23 cellular contexts compared by ENCODE assay signal in genomic region chr9:14487547-14488185, GRCh38.
"Had no signal": no experiment of that assay in that cellular context is flagged by ENCODE, and none has a peak within 500 bp of the region (broad histone marks: within the 10 kb centered on the region; RNA-seq: fewer than 3 reads in every experiment).

No MANE protein-coding gene starts in this region.

- H3K9me3 ChIP-seq: psoas muscle, right atrium auricular region, right lobe of liver, tibial nerve, upper lobe of left lung, vagina had no signal

- H3K4me1 Mint-ChIP-seq: immature natural killer cell; naive thymus-derived CD4-positive, alpha-beta T cell; stimulated activated memory B cell treated with anti-CD40 and anti-IgM and Interleukin-4, amounts not matched to agents 10 μg/mL and 1 μg/mL and 100 μg/mL, for 72 hours; stimulated activated naive CD8-positive, alpha-beta T cell treated with anti-CD3 and anti-CD28 coated beads, Interleukin-15, amount 100 ng/mL, for 72 hours had no signal

- H3K36me3 ChIP-seq: left ventricle myocardium inferior, right atrium auricular region, right lobe of liver, tibial nerve, upper lobe of left lung, vagina had no signal

- H3K79me2 ChIP-seq: parathyroid adenoma had no signal

- H3K4me2 ChIP-seq: smooth muscle cell had no signal

- H3K9me3 Mint-ChIP-seq: natural killer cell treated with Interleukin-12 subunit alpha and Interleukin-12 subunit beta and Interleukin-15 and Interleukin-18, amount 100 ng/mL, for 72 hours; stimulated activated naive CD8-positive, alpha-beta T cell treated with anti-CD3 and anti-CD28 coated beads, Interleukin-15, amount 100 ng/mL, for 72 hours had no signal

- H3K4me3 Mint-ChIP-seq: immature natural killer cell; mesothelial cell of epicardium; naive thymus-derived CD4-positive, alpha-beta T cell; natural killer cell treated with Interleukin-12 subunit alpha and Interleukin-12 subunit beta and Interleukin-15 and Interleukin-18, amount 100 ng/mL, for 72 hours; stimulated activated memory B cell treated with anti-CD40 and anti-IgM and Interleukin-4, amounts not matched to agents 10 μg/mL and 1 μg/mL and 100 μg/mL, for 72 hours; stimulated activated naive CD8-positive, alpha-beta T cell treated with anti-CD3 and anti-CD28 coated beads, Interleukin-15, amount 100 ng/mL, for 72 hours had no signal

- H3K36me3 Mint-ChIP-seq: immature natural killer cell; mesothelial cell of epicardium; naive thymus-derived CD4-positive, alpha-beta T cell; natural killer cell treated with Interleukin-12 subunit alpha and Interleukin-12 subunit beta and Interleukin-15 and Interleukin-18, amount 100 ng/mL, for 72 hours; stimulated activated memory B cell treated with anti-CD40 and anti-IgM and Interleukin-4, amounts not matched to agents 10 μg/mL and 1 μg/mL and 100 μg/mL, for 72 hours had no signal

- ATAC-seq: naive thymus-derived CD4-positive, alpha-beta T cell; natural killer cell treated with Interleukin-12 subunit alpha and Interleukin-12 subunit beta and Interleukin-15 and Interleukin-18, amount 100 ng/mL, for 72 hours; psoas muscle; right lobe of liver; stimulated activated naive CD8-positive, alpha-beta T cell treated with anti-CD3 and anti-CD28 coated beads, Interleukin-15, amount 100 ng/mL, for 72 hours had no signal

- DNase-seq: immature natural killer cell; left ventricle myocardium inferior; mesendoderm; naive thymus-derived CD4-positive, alpha-beta T cell; psoas muscle; right lobe of liver; stimulated activated CD4-positive, alpha-beta T cell treated with anti-CD3 and anti-CD28 coated beads, Interleukin-1b, Interleukin-23, amount 100 ng/mL, for 48 hours; stimulated activated CD4-positive, alpha-beta T cell treated with anti-CD3 and anti-CD28 coated beads, Interleukin-2, amount 100 ng/mL, for 48 hours; stimulated activated CD4-positive, alpha-beta T cell treated with anti-CD3 and anti-CD28 coated beads, Interleukin-4, amount 100 ng/mL, for 4 hours; stimulated activated CD8-positive, alpha-beta memory T cell treated with anti-CD3 and anti-CD28 coated beads, Interleukin-4, amount 100 ng/mL, for 48 hours; stimulated activated naive CD4-positive, alpha-beta T cell treated with Interleukin-2 at 50 U/mL for 16 hours; stimulated activated naive CD8-positive, alpha-beta T cell treated with anti-CD3 and anti-CD28 coated beads, Interleukin-15, amount 100 ng/mL, for 72 hours; substantia nigra; upper lobe of left lung had no signal

- H3K4me1 ChIP-seq: left ventricle myocardium inferior, parathyroid adenoma, psoas muscle, right atrium auricular region, right lobe of liver, upper lobe of left lung, vagina had no signal

- H3K9ac ChIP-seq: parathyroid adenoma had no signal

- H2AFZ ChIP-seq: parathyroid adenoma had no signal

- H3K4me3 ChIP-seq: left ventricle myocardium inferior, lung, psoas muscle, right atrium auricular region, right lobe of liver, smooth muscle cell, tibial nerve, upper lobe of left lung, vagina had no signal

- H3K27ac ChIP-seq: left ventricle myocardium inferior, parathyroid adenoma, psoas muscle, right atrium auricular region, right lobe of liver, tibial nerve, upper lobe of left lung, vagina had no signal

- H3K27ac Mint-ChIP-seq: immature natural killer cell; mesothelial cell of epicardium; naive thymus-derived CD4-positive, alpha-beta T cell; natural killer cell treated with Interleukin-12 subunit alpha and Interleukin-12 subunit beta and Interleukin-15 and Interleukin-18, amount 100 ng/mL, for 72 hours; stimulated activated memory B cell treated with anti-CD40 and anti-IgM and Interleukin-4, amounts not matched to agents 10 μg/mL and 1 μg/mL and 100 μg/mL, for 72 hours; stimulated activated naive CD8-positive, alpha-beta T cell treated with anti-CD3 and anti-CD28 coated beads, Interleukin-15, amount 100 ng/mL, for 72 hours had no signal

- H3K27me3 ChIP-seq: right atrium auricular region, right lobe of liver, upper lobe of left lung, vagina had no signal
